Comparison of ENCODE assay signal across 36 cellular contexts in the genomic region with DNA sequence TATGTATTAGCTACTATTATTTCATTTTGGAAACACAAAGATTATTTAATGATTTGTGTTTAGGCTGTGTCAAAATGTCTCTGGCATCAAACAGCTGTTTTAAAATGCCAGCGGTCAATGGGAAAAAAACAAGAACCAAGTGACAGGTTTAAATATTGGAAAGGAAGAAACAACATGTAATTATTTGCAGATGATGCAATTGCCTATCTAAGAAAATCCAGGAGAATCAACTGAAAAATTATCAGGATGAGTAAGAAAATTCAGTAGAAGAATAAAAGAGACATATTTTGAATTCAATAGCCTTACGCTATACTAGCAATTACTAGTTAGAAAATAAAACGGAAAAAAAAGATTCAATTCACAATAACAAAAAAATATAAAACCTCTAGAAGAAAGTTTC.
"Had no signal": no experiment of that assay in that cellular context is flagged by ENCODE, and none has a peak within 500 bp of the region (broad histone marks: within the 10 kb centered on the region; RNA-seq: fewer than 3 reads in every experiment).

No MANE protein-coding gene starts in this region.

- DNase-seq: activated B cell treated with CpG ODN at 0.5 μM for 24 hours; activated CD4-positive, alpha-beta memory T cell treated with anti-CD3 and anti-CD28 coated beads for 36 hours; activated CD4-positive, alpha-beta T cell treated with anti-CD3 and anti-CD28 coated beads for 4 hours; activated CD4-positive, alpha-beta T cell treated with anti-CD3 and anti-CD28 coated beads, Interleukin-2, amount 50 U/mL, for 1 hour; activated CD4-positive, alpha-beta T cell treated with anti-CD3 and anti-CD28 coated beads, Interleukin-2, amount 50 U/mL, for 4 hours; activated CD4-positive, CD25-positive, alpha-beta regulatory T cell treated with anti-CD3 and anti-CD28 coated beads, Interleukin-2, amount 50 U/mL, for 72 hours; activated CD8-positive, alpha-beta memory T cell treated with anti-CD3 and anti-CD28 coated beads, Interleukin-2, amount 50 U/mL, for 4 hours; activated effector memory CD4-positive, alpha-beta T cell treated with Interleukin-2 at 50 U/mL for 16 hours; activated gamma-delta T cell; activated naive CD4-positive, alpha-beta T cell treated with anti-CD3 and anti-CD28 coated beads, Interleukin-2, amount 10 ng/mL, durations not matched to agents 7 days and 5 days; activated naive CD4-positive, alpha-beta T cell treated with Interleukin-2 at 50 U/mL for 16 hours; activated naive CD8-positive, alpha-beta T cell treated with anti-CD3 and anti-CD28 coated beads, Interleukin-2, amount 10 ng/mL, durations not matched to agents 7 days and 5 days; activated naive CD8-positive, alpha-beta T cell treated with anti-CD3 and anti-CD28 coated beads, Interleukin-2, amount 50 U/mL, for 24 hours; activated T-cell treated with anti-CD3 and anti-CD28 coated beads for 4 hours; activated T-cell treated with anti-CD3 and anti-CD28 coated beads, Interleukin-2, amount 50 U/mL, for 1 hour; activated T-cell treated with anti-CD3 and anti-CD28 coated beads, Interleukin-2, amount 50 U/mL, for 4 hours; activated T-cell treated with anti-CD3 and anti-CD28 coated beads, Interleukin-2, amount 50 U/mL, for 72 hours; amygdala; anterior cingulate cortex; caudate nucleus; cerebellar nuclear complex; T-helper 2 cell; T-helper 9 cell had no signal

- H3K4me1 Mint-ChIP-seq: activated B cell treated with CpG ODN at 0.5 μM for 24 hours had no signal

- H3K4me3 ChIP-seq: ascending aorta, cardiac muscle cell had no signal

- H3K27me3 Mint-ChIP-seq: activated CD4-positive, alpha-beta memory T cell treated with anti-CD3 and anti-CD28 coated beads for 36 hours; activated CD4-positive, alpha-beta T cell treated with anti-CD3 and anti-CD28 coated beads, Interleukin-2, amount 10 ng/mL, durations not matched to agents 24 days and 14 days; activated naive CD4-positive, alpha-beta T cell treated with anti-CD3 and anti-CD28 coated beads, Interleukin-2, amount 50 U/mL, for 24 hours; activated naive CD8-positive, alpha-beta T cell; brain; central memory CD8-positive, alpha-beta T cell had no signal

- H3K4me1 ChIP-seq: ascending aorta had no signal

- H3K27ac Mint-ChIP-seq: activated B cell treated with CpG ODN at 0.5 μM for 24 hours; activated CD4-positive, alpha-beta T cell treated with anti-CD3 and anti-CD28 coated beads, Interleukin-2, amount 10 ng/mL, durations not matched to agents 24 days and 14 days; activated naive CD4-positive, alpha-beta T cell treated with anti-CD3 and anti-CD28 coated beads, Interleukin-2, amount 10 ng/mL, durations not matched to agents 7 days and 5 days; activated naive CD4-positive, alpha-beta T cell treated with anti-CD3 and anti-CD28 coated beads, Interleukin-2, amount 50 U/mL, for 24 hours; activated naive CD8-positive, alpha-beta T cell; activated naive CD8-positive, alpha-beta T cell treated with anti-CD3 and anti-CD28 coated beads, Interleukin-2, amount 10 ng/mL, durations not matched to agents 7 days and 5 days; activated T-helper 1 cell treated with anti-CD3 and anti-CD28 coated beads, Interleukin-12 subunit alpha, Interleukin-12 subunit beta, Interleukin-2, Interleukin-4 antibody, amounts not matched to agents 30 ng/mL and 10 ng/mL and 1 ng/mL, durations not matched to agents 14 hours and 24 hours and 36 hours; brain; T-helper 1 cell treated with Interleukin-12 subunit alpha and Interleukin-12 subunit beta and Interleukin-4 antibody, amounts not matched to agents 30 μg/mL and 1 μg/mL, for 36 hours; T-helper 2 cell treated with Interferon-gamma antibody and Interleukin-4, amounts not matched to agents 5 μg/mL and 100 μg/mL, for 36 hours had no signal

- H3K27me3 ChIP-seq: ascending aorta, cardiac muscle cell had no signal

- H3K9me3 Mint-ChIP-seq: activated B cell treated with CpG ODN at 0.5 μM for 24 hours; activated CD4-positive, alpha-beta memory T cell treated with anti-CD3 and anti-CD28 coated beads for 36 hours; activated CD4-positive, alpha-beta T cell treated with anti-CD3 and anti-CD28 coated beads, Interleukin-2, amount 10 ng/mL, durations not matched to agents 24 days and 14 days; activated CD8-positive, alpha-beta T cell treated with anti-CD3 and anti-CD28 coated beads for 36 hours; activated naive CD4-positive, alpha-beta T cell treated with anti-CD3 and anti-CD28 coated beads, Interleukin-2, amount 10 ng/mL, durations not matched to agents 7 days and 5 days; activated naive CD4-positive, alpha-beta T cell treated with anti-CD3 and anti-CD28 coated beads, Interleukin-2, amount 50 U/mL, for 24 hours; activated naive CD8-positive, alpha-beta T cell treated with anti-CD3 and anti-CD28 coated beads, Interleukin-2, amount 10 ng/mL, durations not matched to agents 7 days and 5 days; activated naive CD8-positive, alpha-beta T cell treated with anti-CD3 and anti-CD28 coated beads, Interleukin-2, amount 50 U/mL, for 24 hours; activated T-cell treated with anti-CD3 and anti-CD28 coated beads, Interleukin-2, amount 50 U/mL, for 4 hours; activated T-cell treated with anti-CD3 and anti-CD28 coated beads, Interleukin-2, amount 50 U/mL, for 72 hours; activated T-helper 1 cell treated with anti-CD3 and anti-CD28 coated beads, Interleukin-12 subunit alpha, Interleukin-12 subunit beta, Interleukin-2, Interleukin-4 antibody, amounts not matched to agents 30 ng/mL and 10 ng/mL and 1 ng/mL, durations not matched to agents 14 hours and 24 hours and 36 hours; activated T-helper 2 cell treated with anti-CD3 and anti-CD28 coated beads, Interferon-gamma antibody, Interleukin-2, Interleukin-4, amounts not matched to agents 10 μg/mL and 5 μg/mL and 100 μg/mL, durations not matched to agents 14 hours and 24 hours and 36 hours; brain; central memory CD8-positive, alpha-beta T cell; T-helper 1 cell treated with Interleukin-12 subunit alpha and Interleukin-12 subunit beta and Interleukin-4 antibody, amounts not matched to agents 30 μg/mL and 1 μg/mL, for 36 hours; T-helper 2 cell treated with Interferon-gamma antibody and Interleukin-4, amounts not matched to agents 5 μg/mL and 100 μg/mL, for 36 hours had no signal

- H3K36me3 ChIP-seq: ascending aorta, cardiac muscle cell had no signal

- H3K4me3 Mint-ChIP-seq: activated B cell treated with CpG ODN at 0.5 μM for 24 hours; activated CD4-positive, alpha-beta memory T cell treated with anti-CD3 and anti-CD28 coated beads for 36 hours; activated CD4-positive, alpha-beta T cell treated with anti-CD3 and anti-CD28 coated beads, Interleukin-2, amount 10 ng/mL, durations not matched to agents 24 days and 14 days; activated CD8-positive, alpha-beta T cell treated with anti-CD3 and anti-CD28 coated beads for 36 hours; activated naive CD4-positive, alpha-beta T cell treated with anti-CD3 and anti-CD28 coated beads, Interleukin-2, amount 10 ng/mL, durations not matched to agents 7 days and 5 days; activated naive CD4-positive, alpha-beta T cell treated with anti-CD3 and anti-CD28 coated beads, Interleukin-2, amount 50 U/mL, for 24 hours; activated naive CD8-positive, alpha-beta T cell; activated naive CD8-positive, alpha-beta T cell treated with anti-CD3 and anti-CD28 coated beads, Interleukin-2, amount 10 ng/mL, durations not matched to agents 7 days and 5 days; activated naive CD8-positive, alpha-beta T cell treated with anti-CD3 and anti-CD28 coated beads, Interleukin-2, amount 50 U/mL, for 24 hours; activated T-cell treated with anti-CD3 and anti-CD28 coated beads, Interleukin-2, amount 50 U/mL, for 4 hours; activated T-cell treated with anti-CD3 and anti-CD28 coated beads, Interleukin-2, amount 50 U/mL, for 72 hours; activated T-helper 1 cell treated with anti-CD3 and anti-CD28 coated beads, Interleukin-12 subunit alpha, Interleukin-12 subunit beta, Interleukin-2, Interleukin-4 antibody, amounts not matched to agents 30 ng/mL and 10 ng/mL and 1 ng/mL, durations not matched to agents 14 hours and 24 hours and 36 hours; brain; central memory CD8-positive, alpha-beta T cell; T-helper 1 cell treated with Interleukin-12 subunit alpha and Interleukin-12 subunit beta and Interleukin-4 antibody, amounts not matched to agents 30 μg/mL and 1 μg/mL, for 36 hours; T-helper 2 cell treated with Interferon-gamma antibody and Interleukin-4, amounts not matched to agents 5 μg/mL and 100 μg/mL, for 36 hours had no signal

- H3K27ac ChIP-seq: ascending aorta, cardiac muscle cell, VCaP had no signal

- H3K9me3 ChIP-seq: ascending aorta had no signal

- H3K36me3 Mint-ChIP-seq: activated naive CD4-positive, alpha-beta T cell treated with anti-CD3 and anti-CD28 coated beads, Interleukin-2, amount 10 ng/mL, durations not matched to agents 7 days and 5 days; activated naive CD4-positive, alpha-beta T cell treated with anti-CD3 and anti-CD28 coated beads, Interleukin-2, amount 50 U/mL, for 24 hours had no signal
